Comparison of ENCODE assay signal across 10 cellular contexts in the genomic region with DNA sequence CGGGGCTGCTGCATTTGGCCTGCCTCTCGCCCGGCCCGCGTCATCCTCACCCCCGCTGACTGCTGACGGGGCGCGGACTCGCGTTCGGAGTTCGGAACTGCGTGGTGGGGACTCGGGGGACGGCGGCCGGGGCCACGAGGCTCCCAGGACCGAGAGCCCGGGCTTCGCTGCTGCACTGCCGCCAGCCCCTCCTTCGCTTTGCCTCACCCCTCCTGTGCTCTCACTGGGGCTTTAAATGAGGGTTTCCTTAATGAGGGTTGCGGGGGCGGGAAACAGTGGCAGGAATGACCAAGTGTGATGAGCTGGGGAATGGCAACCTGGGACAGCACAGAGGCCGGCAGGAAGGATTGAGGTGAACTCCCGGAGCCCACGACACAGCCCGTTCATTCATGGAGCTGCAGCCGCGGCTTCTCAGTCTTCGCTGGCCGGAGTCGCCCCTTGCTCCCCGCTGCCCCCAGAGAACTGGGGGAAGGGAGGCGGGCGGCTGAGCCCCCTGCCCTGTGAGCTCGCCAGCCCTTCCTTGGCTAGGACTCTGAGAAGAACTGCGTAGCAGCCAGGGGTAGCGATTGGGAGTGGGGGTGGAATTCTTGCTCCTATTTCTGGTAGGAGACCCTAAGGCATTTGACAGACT.
DNase-seq lines count a peak whose midpoint lies in the region; ATAC-seq and TF ChIP-seq lines count a peak whose summit lies in the region.
"Had no signal": no experiment of that assay in that cellular context is flagged by ENCODE, and none has a peak within 500 bp of the region (broad histone marks: within the 10 kb centered on the region; RNA-seq: fewer than 3 reads in every experiment).

No MANE protein-coding gene starts in this region.

- DNase-seq in NCI-H2227 (lab: John Stamatoyannopoulos, UW; ENCODE audit: unreplicated experiment) = peak; percentile 58
- DNase-seq in NCI-H2227 treated with DMSO at 0.1 percent for 48 hours (lab: John Stamatoyannopoulos, UW) = no peak
- DNase-seq in astrocyte of the spinal cord (ENCODE audit: low read depth, low spot score) = no peak
- DNase-seq in iris pigment epithelial cell (ENCODE audit: low read depth) = peak; percentile 39
- no peak for DNase-seq in NCI-H2107 treated with DMSO at 0.1 percent for 48 hours (lab: John Stamatoyannopoulos, UW; ENCODE audit: unreplicated experiment)
- no peak for DNase-seq in HPDE6-E6E7 (ENCODE audit: extremely low spot score)

- in situ Hi-C loops in astrocyte of the spinal cord (cut with HindIII; ENCODE audit: low sequenced_read_pairs) = no loop called here

- TF ChIP-seq CTCF in astrocyte of the spinal cord (IDR thresholded peaks at IDR 0.05; ENCODE audit: low read depth, low read length) = no peak

- peak overlapping the region; percentile 21 to 40 for H3K9ac ChIP-seq in stomach smooth muscle (ENCODE audit: low read length in 2 of 2)

- H3K9me3 ChIP-seq in stomach smooth muscle (ENCODE audit: control insufficient read depth in 2 of 2, low read length in 2 of 2) = no peaks in the 10 kb centered on the region
- H3K9me3 ChIP-seq: A549, pancreas had no signal

- no peak overlapping the region for H3K27ac ChIP-seq in stomach smooth muscle (ENCODE audit: low read length)
- H3K27ac ChIP-seq: A549, pancreas had no signal

- peaks cover 0 to 8% of the 10 kb centered on the region in 2 donors for H3K36me3 ChIP-seq in stomach smooth muscle (ENCODE audit: control insufficient read depth in 2 of 2, insufficient read depth in 2 of 2, low read length in 2 of 2)
- H3K36me3 ChIP-seq: pancreas had no signal

- peak overlapping the region; percentile 1 for H3K4me3 ChIP-seq in astrocyte of the spinal cord (ENCODE audit: low read depth, low read length)
- peak overlapping the region; percentile 60 to 72 for H3K4me3 ChIP-seq in stomach smooth muscle (ENCODE audit: low read length in 2 of 2)
- H3K4me3 ChIP-seq: A549 had no signal

- ATAC-seq in GM21723 (IDR thresholded peaks at IDR 0.05; ENCODE audit: unreplicated experiment) = no peak
- ATAC-seq: A549 had no signal

- peaks cover 13% of the 10 kb centered on the region for H3K4me1 ChIP-seq in stomach smooth muscle (ENCODE audit: control insufficient read depth, insufficient read depth, low read length)
- H3K4me1 ChIP-seq: A549 had no signal

- peaks cover 0 to 3% of the 10 kb centered on the region in 2 donors for H3K27me3 ChIP-seq in stomach smooth muscle (ENCODE audit: control insufficient read depth in 1 of 2, insufficient read depth in 2 of 2, low read length in 2 of 2)
- H3K27me3 ChIP-seq: pancreas had no signal

Comparison
In these comparisons a context has a peak if more than half of its experiments do, and no peak if none do; other contexts are left out.
1. DNase-seq: peak in NCI-H2227 (single experiment) and iris pigment epithelial cell (single experiment); none in NCI-H2227 treated with DMSO at 0.1 percent for 48 hours (single experiment), astrocyte of the spinal cord (single experiment), NCI-H2107 treated with DMSO at 0.1 percent for 48 hours (single experiment) and HPDE6-E6E7 (single experiment).